In the genomic region with DNA sequence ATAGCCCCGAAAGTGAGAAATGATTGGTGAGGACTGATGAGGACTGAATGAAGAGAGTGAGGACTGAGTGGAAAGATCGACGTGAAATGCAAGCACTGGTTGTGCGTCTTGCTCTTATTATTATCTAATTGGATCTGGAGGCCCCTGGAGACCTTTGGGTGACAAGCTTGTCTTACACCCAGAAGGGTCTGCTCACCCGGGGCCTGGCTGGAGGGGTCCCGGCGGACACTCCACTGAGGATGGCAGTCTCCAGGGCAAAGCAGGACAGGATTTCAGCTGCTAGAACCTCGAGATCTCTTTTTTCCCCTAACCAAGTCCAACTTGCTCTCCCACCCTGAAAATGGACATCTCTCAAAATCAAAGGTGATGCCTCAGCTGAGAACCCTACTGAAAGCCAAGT, we compare ENCODE assay signal across 21 cellular contexts.
"Had no signal": no experiment of that assay in that cellular context is flagged by ENCODE, and none has a peak within 500 bp of the region (broad histone marks: within the 10 kb centered on the region; RNA-seq: fewer than 3 reads in every experiment).

No MANE protein-coding gene starts in this region.

- ATAC-seq: effector memory CD8-positive, alpha-beta T cell; esophagus mucosa; foreskin keratinocyte; gastrocnemius medialis; gastroesophageal sphincter; heart left ventricle; heart right ventricle had no signal

- H3K27me3 Mint-ChIP-seq: dendritic cell treated with granulocyte-macrophage colony-stimulating factor and Interleukin-4, amounts not matched to agents 40 ng/mL and 50 ng/mL, for 4 days; effector memory CD8-positive, alpha-beta T cell had no signal

- H3K9me3 Mint-ChIP-seq: dendritic cell treated with granulocyte-macrophage colony-stimulating factor and Interleukin-4, amounts not matched to agents 40 ng/mL and 50 ng/mL, for 4 days; endodermal cell had no signal

- H3K4me3 Mint-ChIP-seq: dendritic cell treated with granulocyte-macrophage colony-stimulating factor and Interleukin-4, amounts not matched to agents 40 ng/mL and 50 ng/mL, for 4 days; effector memory CD8-positive, alpha-beta T cell; endodermal cell had no signal

- DNase-seq: colonic mucosa; cortex of kidney; dermis blood vessel endothelial cell; dorsolateral prefrontal cortex; effector CD4-positive, alpha-beta T cell; effector CD8-positive, alpha-beta T cell; effector memory CD4-positive, alpha-beta T cell; effector memory CD8-positive, alpha-beta T cell; endodermal cell; erythroblast; esophagus squamous epithelium; foreskin fibroblast; foreskin keratinocyte; foreskin melanocyte; gastrocnemius medialis; glutamatergic neuron; heart left ventricle; heart right ventricle had no signal

- H3K27ac Mint-ChIP-seq: dendritic cell treated with granulocyte-macrophage colony-stimulating factor and Interleukin-4, amounts not matched to agents 40 ng/mL and 50 ng/mL, for 4 days; effector memory CD8-positive, alpha-beta T cell; endodermal cell had no signal
